In the genomic region with DNA sequence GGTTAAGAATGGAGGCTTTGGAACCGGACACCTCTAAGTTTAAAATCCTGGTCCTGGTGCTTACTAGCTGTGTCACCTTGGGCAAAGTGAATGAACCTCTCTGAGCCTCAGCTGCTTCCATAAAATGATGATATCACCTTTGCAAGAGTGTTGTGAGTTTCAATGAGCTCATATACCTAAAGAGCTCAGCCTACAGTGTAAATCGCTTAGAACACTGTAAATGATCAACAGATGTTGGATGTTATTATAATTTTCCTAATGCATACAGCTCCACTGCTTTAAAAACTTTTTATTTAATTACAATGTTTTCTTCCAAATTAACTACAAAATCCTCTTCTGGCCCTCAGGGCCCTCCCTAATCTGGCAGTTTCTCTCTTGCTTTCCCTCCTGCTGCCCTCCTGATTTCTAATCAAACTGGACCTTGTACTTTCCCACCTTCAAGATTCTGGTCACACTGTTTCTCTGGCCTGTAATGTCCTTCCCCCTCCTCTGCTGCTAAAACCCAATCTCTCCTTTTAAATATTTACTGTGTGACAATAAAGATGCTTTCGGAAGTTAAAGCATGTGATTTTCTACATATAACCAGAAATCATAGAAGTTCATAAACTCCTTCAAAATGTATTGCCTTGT, we compare ENCODE assay signal across 1 cellular context.
TF ChIP-seq lines count a peak whose summit lies in the region.

No MANE protein-coding gene starts in this region.

TF ChIP-seq in GM23338, 12 proteins besides CTCF, POLR2A, EP300 and RAD21 (continued from another document):
- TF ChIP-seq, protein P1, sequence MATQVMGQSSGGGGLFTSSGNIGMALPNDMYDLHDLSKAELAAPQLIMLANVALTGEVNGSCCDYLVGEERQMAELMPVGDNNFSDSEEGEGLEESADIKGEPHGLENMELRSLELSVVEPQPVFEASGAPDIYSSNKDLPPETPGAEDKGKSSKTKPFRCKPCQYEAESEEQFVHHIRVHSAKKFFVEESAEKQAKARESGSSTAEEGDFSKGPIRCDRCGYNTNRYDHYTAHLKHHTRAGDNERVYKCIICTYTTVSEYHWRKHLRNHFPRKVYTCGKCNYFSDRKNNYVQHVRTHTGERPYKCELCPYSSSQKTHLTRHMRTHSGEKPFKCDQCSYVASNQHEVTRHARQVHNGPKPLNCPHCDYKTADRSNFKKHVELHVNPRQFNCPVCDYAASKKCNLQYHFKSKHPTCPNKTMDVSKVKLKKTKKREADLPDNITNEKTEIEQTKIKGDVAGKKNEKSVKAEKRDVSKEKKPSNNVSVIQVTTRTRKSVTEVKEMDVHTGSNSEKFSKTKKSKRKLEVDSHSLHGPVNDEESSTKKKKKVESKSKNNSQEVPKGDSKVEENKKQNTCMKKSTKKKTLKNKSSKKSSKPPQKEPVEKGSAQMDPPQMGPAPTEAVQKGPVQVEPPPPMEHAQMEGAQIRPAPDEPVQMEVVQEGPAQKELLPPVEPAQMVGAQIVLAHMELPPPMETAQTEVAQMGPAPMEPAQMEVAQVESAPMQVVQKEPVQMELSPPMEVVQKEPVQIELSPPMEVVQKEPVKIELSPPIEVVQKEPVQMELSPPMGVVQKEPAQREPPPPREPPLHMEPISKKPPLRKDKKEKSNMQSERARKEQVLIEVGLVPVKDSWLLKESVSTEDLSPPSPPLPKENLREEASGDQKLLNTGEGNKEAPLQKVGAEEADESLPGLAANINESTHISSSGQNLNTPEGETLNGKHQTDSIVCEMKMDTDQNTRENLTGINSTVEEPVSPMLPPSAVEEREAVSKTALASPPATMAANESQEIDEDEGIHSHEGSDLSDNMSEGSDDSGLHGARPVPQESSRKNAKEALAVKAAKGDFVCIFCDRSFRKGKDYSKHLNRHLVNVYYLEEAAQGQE (IDR thresholded peaks at IDR 0.05; ENCODE audit: unreplicated experiment): no peak
- TF ChIP-seq ZNF114 (CRISPR knock-in tag; IDR thresholded peaks at IDR 0.05) (no peak), ZNF331 (CRISPR knock-in tag; IDR thresholded peaks at IDR 0.05; ENCODE audit: low read depth) (no peak), EZH2phosphoT487 (IDR thresholded peaks at IDR 0.05; ENCODE audit: unreplicated experiment) (no peak), JUNB (IDR thresholded peaks at IDR 0.05; ENCODE audit: unreplicated experiment) (no peak), STAT1 (IDR thresholded peaks at IDR 0.05; ENCODE audit: unreplicated experiment) (no peak), EZH2 (IDR thresholded peaks at IDR 0.05; ENCODE audit: low read depth, unreplicated experiment) (no peak), NANOG (IDR thresholded peaks at IDR 0.05; ENCODE audit: borderline replicate concordance) (no peak)
- TF ChIP-seq, protein P2, sequence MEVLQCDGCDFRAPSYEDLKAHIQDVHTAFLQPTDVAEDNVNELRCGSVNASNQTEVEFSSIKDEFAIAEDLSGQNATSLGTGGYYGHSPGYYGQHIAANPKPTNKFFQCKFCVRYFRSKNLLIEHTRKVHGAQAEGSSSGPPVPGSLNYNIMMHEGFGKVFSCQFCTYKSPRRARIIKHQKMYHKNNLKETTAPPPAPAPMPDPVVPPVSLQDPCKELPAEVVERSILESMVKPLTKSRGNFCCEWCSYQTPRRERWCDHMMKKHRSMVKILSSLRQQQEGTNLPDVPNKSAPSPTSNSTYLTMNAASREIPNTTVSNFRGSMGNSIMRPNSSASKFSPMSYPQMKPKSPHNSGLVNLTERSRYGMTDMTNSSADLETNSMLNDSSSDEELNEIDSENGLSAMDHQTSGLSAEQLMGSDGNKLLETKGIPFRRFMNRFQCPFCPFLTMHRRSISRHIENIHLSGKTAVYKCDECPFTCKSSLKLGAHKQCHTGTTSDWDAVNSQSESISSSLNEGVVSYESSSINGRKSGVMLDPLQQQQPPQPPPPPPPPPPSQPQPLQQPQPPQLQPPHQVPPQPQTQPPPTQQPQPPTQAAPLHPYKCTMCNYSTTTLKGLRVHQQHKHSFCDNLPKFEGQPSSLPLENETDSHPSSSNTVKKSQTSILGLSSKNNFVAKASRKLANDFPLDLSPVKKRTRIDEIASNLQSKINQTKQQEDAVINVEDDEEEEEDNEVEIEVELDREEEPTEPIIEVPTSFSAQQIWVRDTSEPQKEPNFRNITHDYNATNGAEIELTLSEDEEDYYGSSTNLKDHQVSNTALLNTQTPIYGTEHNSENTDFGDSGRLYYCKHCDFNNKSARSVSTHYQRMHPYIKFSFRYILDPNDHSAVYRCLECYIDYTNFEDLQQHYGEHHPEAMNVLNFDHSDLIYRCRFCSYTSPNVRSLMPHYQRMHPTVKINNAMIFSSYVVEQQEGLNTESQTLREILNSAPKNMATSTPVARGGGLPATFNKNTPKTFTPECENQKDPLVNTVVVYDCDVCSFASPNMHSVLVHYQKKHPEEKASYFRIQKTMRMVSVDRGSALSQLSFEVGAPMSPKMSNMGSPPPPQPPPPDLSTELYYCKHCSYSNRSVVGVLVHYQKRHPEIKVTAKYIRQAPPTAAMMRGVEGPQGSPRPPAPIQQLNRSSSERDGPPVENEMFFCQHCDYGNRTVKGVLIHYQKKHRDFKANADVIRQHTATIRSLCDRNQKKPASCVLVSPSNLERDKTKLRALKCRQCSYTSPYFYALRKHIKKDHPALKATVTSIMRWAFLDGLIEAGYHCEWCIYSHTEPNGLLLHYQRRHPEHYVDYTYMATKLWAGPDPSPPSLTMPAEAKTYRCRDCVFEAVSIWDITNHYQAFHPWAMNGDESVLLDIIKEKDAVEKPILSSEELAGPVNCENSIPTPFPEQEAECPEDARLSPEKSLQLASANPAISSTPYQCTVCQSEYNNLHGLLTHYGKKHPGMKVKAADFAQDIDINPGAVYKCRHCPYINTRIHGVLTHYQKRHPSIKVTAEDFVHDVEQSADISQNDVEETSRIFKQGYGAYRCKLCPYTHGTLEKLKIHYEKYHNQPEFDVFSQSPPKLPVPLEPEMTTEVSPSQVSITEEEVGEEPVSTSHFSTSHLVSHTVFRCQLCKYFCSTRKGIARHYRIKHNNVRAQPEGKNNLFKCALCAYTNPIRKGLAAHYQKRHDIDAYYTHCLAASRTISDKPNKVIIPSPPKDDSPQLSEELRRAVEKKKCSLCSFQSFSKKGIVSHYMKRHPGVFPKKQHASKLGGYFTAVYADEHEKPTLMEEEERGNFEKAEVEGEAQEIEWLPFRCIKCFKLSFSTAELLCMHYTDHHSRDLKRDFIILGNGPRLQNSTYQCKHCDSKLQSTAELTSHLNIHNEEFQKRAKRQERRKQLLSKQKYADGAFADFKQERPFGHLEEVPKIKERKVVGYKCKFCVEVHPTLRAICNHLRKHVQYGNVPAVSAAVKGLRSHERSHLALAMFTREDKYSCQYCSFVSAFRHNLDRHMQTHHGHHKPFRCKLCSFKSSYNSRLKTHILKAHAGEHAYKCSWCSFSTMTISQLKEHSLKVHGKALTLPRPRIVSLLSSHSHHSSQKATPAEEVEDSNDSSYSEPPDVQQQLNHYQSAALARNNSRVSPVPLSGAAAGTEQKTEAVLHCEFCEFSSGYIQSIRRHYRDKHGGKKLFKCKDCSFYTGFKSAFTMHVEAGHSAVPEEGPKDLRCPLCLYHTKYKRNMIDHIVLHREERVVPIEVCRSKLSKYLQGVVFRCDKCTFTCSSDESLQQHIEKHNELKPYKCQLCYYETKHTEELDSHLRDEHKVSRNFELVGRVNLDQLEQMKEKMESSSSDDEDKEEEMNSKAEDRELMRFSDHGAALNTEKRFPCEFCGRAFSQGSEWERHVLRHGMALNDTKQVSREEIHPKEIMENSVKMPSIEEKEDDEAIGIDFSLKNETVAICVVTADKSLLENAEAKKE (CRISPR knock-in tag; IDR thresholded peaks at IDR 0.05): no peak
TF ChIP-seq in GM23338: peak in this region for 0.
